ENCODE assay signal across 1 cellular context in genomic region chr5:29089591-29090141, GRCh38.
TF ChIP-seq lines count a peak whose summit lies in the region.

No MANE protein-coding gene starts in this region.

TF ChIP-seq in K562, 482 proteins besides CTCF, POLR2A, EP300 and RAD21 (continued from another document):
- TF ChIP-seq E2F5 (CRISPR knock-in tag; IDR thresholded peaks at IDR 0.05) (no peak), TBL1XR1 (IDR thresholded peaks at IDR 0.05; ENCODE audit: low read length in 2 of 2) (0 out of 4 replicates have a peak, but pooled peaks of 1 of the 2 experiments have one; percentile 24), C11orf30 (IDR thresholded peaks at IDR 0.05; ENCODE audit: low read depth) (no peak), ZNF23 (CRISPR knock-in tag; IDR thresholded peaks at IDR 0.05) (no peak), SMAD4 (CRISPR knock-in tag; conservative IDR thresholded peaks at IDR 0.05) (peak; percentile 63; the same call in 1 of the 2 replicates), GATA2 (CRISPR knock-in tag; IDR thresholded peaks at IDR 0.05) (peak; percentile 41; the same call in 1 of the 2 replicates), KDM1A (IDR thresholded peaks at IDR 0.05) (peak; percentile 55 to 58), NR0B1 (IDR thresholded peaks at IDR 0.05; ENCODE audit: partially characterized antibody) (no peak), ZBTB17 (CRISPR knock-in tag; IDR thresholded peaks at IDR 0.05) (0 out of 2 replicates have a peak, but pooled peaks have one; percentile 24), ZNF609 (CRISPR knock-in tag; IDR thresholded peaks at IDR 0.05; ENCODE audit: borderline replicate concordance) (no peak), FOXA3 (CRISPR knock-in tag; conservative IDR thresholded peaks at IDR 0.05 in 1 of 2, IDR thresholded peaks at IDR 0.05 in 1 of 2) (peak; percentile 30 to 75; a peak in 2 of 4 replicates), SOX6 (IDR thresholded peaks at IDR 0.05) (peak; percentile 41; the same call in 1 of the 2 replicates), NCOR1 (IDR thresholded peaks at IDR 0.05) (0 out of 2 replicates have a peak, but pooled peaks have one; percentile 48), TFAP4 (CRISPR knock-in tag; IDR thresholded peaks at IDR 0.05; ENCODE audit: borderline replicate concordance) (no peak; the same call in 1 of the 2 replicates), ZNF354B (CRISPR knock-in tag; IDR thresholded peaks at IDR 0.05) (no peak), HDAC1 (IDR thresholded peaks at IDR 0.05) (peak in 1 of 2 experiments; percentile 37; a peak in 1 of 4 replicates), NR2C1 (IDR thresholded peaks at IDR 0.05) (no peak), NR2C1 (tag; IDR thresholded peaks at IDR 0.05) (0 out of 2 replicates have a peak, but pooled peaks have one; percentile 24), RBM14 (IDR thresholded peaks at IDR 0.05; ENCODE audit: borderline replicate concordance, insufficient read depth, low read depth, low read length) (no peak), CBFA2T2 (conservative IDR thresholded peaks at IDR 0.05) (peak; percentile 61), HDAC2 (IDR thresholded peaks at IDR 0.05) (no peak), ZBTB12 (CRISPR knock-in tag; IDR thresholded peaks at IDR 0.05) (0 out of 2 replicates have a peak, but pooled peaks have one; percentile 21), TAL1 (IDR thresholded peaks at IDR 0.05) (peak; percentile 51; the same call in 1 of the 2 replicates), ZSCAN29 (IDR thresholded peaks at IDR 0.05) (no peak), MEF2D (tag; conservative IDR thresholded peaks at IDR 0.05; ENCODE audit: low read depth) (peak; percentile 82), MXI1 (IDR thresholded peaks at IDR 0.05; ENCODE audit: low read depth, low read length) (no peak), KAT7 (CRISPR knock-in tag; IDR thresholded peaks at IDR 0.05; ENCODE audit: borderline replicate concordance) (no peak), ZHX1 (conservative IDR thresholded peaks at IDR 0.05; ENCODE audit: low read length) (no peak), TEAD4 (IDR thresholded peaks at IDR 0.05; ENCODE audit: low read length) (peak; percentile 76), TEAD4 (CRISPR knock-in tag; IDR thresholded peaks at IDR 0.05; ENCODE audit: borderline replicate concordance) (no peak)
